20 cellular contexts compared by ENCODE assay signal in the genomic region with DNA sequence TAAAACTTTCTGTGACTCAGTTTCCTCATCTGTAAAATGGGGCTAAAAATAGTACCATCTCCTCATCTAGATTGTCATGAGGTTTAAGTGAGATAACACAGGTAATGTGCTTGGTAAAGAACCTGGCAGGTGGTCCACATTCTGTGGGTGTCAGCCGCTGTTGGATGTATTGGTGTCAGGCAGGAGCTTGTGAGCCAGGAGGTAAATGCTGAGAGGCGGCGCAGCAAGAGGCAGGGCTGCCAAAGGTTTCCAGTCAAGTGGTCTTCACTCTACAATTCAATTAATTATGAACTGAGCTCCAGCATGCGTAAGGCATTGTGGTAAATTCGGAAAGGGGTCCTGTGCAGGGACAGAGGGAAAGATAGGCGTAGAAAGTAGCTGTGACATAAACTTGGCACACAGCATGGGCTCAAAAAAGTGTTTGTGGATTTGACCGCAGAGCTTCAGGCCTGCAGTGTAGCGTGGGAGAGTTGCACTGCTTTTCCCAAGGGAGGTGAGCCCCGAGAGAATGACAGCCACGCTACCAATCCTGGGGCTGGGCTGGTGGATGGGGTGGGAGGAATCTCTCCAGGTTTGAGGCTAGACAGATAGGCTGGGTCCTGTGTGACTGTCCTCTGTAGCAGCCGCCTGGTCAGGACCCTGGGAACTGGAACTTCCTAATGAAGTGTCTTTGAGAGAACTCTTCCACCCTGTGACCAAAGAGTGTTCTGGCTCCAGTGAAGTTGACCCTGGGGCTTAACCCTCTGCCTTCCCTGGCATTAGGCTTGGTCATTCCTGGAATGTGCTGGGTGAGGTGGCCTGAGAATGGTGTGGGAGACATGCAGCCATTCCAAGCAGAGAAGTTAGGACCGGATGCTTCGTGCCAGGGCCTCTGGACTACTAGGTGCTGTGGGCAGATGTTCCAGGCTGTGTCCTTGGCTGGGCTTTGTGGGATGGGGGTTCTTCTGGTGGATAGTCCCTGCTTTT.
A peak's percentile ranks its signal among the peaks of the same experiment; 100 is the strongest.
DNase-seq lines count a peak whose midpoint lies in the region; ATAC-seq, FAIRE-seq and TF ChIP-seq lines count a peak whose summit lies in the region.
"Had no signal": no experiment of that assay in that cellular context is flagged by ENCODE, and none has a peak within 500 bp of the region (broad histone marks: within the 10 kb centered on the region; RNA-seq: fewer than 3 reads in every experiment).

No MANE protein-coding gene starts in this region.

- H3K9me3 ChIP-seq in kidney (ENCODE audit: control insufficient read depth in 1 of 2, low read length in 2 of 2) (no peaks in the 10 kb centered on the region), spleen (no peaks in the 10 kb centered on the region)
- H3K9me3 ChIP-seq: Peyer's patch, suprapubic skin had no signal

- no peak overlapping the region for H3K27ac ChIP-seq in kidney (ENCODE audit: low read depth in 2 of 2, low read length in 2 of 2)
- H3K27ac ChIP-seq in spleen = no peak overlapping the region
- H3K27ac ChIP-seq: Peyer's patch, suprapubic skin had no signal

- FAIRE-seq in bronchial epithelial cell (lab: Jason Lieb, UNC) = peak; percentile 18
- FAIRE-seq in kidney (lab: Jason Lieb, UNC) = no peak
- FAIRE-seq: endometrium, GM18507, HTR-8/SVneo had no signal

- intact Hi-C loops in kidney (cut with DNase I) = no loop called here
- intact Hi-C loops in spleen (cut with DNase I; ENCODE audit: low total_unique reads) = no loop called here

- no peak overlapping the region for H3K4me3 ChIP-seq in bronchial epithelial cell (ENCODE audit: low read depth, low read length)
- no peak overlapping the region for H3K4me3 ChIP-seq in kidney (ENCODE audit: low read length in 2 of 2)
- no peak overlapping the region for H3K4me3 ChIP-seq in spleen
- H3K4me3 ChIP-seq: Peyer's patch, suprapubic skin had no signal

- ATAC-seq in HG03442 (IDR thresholded peaks at IDR 0.05; ENCODE audit: unreplicated experiment) = peak; percentile 57
- ATAC-seq in HG03175 (IDR thresholded peaks at IDR 0.05; ENCODE audit: unreplicated experiment) = no peak
- ATAC-seq: HCT116, left colon, T-helper 17 cell had no signal

- no peak for TF ChIP-seq POLR2A in spleen (IDR thresholded peaks at IDR 0.05)

- H3K4me1 ChIP-seq in kidney (ENCODE audit: control insufficient read depth in 1 of 2, insufficient read depth in 1 of 2, low read depth in 1 of 2, low read length in 2 of 2) (peaks cover 2 to 5% of the 10 kb centered on the region in 2 donors), spleen (no peaks in the 10 kb centered on the region)
- H3K4me1 ChIP-seq: Peyer's patch had no signal

- 73 to 90% (median 84%) methylated on average over 12 to 13 of the region's 13 CpGs for WGBS in spleen, 5 donors

- H3K36me3 ChIP-seq in bronchial epithelial cell (ENCODE audit: control insufficient read depth, insufficient read depth, low read length) (no peaks in the 10 kb centered on the region), kidney (ENCODE audit: control insufficient read depth in 1 of 2, insufficient read depth in 2 of 2, low read length in 2 of 2) (no peaks in the 10 kb centered on the region), spleen (no peaks in the 10 kb centered on the region)
- H3K36me3 ChIP-seq: Peyer's patch, suprapubic skin had no signal

- DNase-seq in bronchial epithelial cell (ENCODE audit: low read depth) (no peak), kidney (peak; percentile 63), spleen (peak; percentile 28), SIG-M5 treated with dmso at 0.1 percent for 504 hours (lab: John Stamatoyannopoulos, UW; ENCODE audit: unreplicated experiment) (no peak), dedifferentiated amniotic fluid mesenchymal stem cell (ENCODE audit: extremely low spot score) (no peak), HK-2 (ENCODE audit: unreplicated experiment) (no peak)
- DNase-seq: activated T-cell treated with anti-CD3 and anti-CD28 coated beads, Interleukin-2, amount 50 U/mL, for 1 hour; CD4-positive, alpha-beta T cell; GDM1; left colon; NCI-H1048; T-helper 17 cell had no signal

- TF ChIP-seq CTCF in bronchial epithelial cell (IDR thresholded peaks at IDR 0.05; ENCODE audit: insufficient read depth, low read length, severe bottlenecking) = no peak
- no peak for TF ChIP-seq CTCF in kidney (IDR thresholded peaks at IDR 0.05; ENCODE audit: borderline replicate concordance, extremely low read depth, insufficient read depth)
- TF ChIP-seq CTCF in spleen (IDR thresholded peaks at IDR 0.05 in 8 of 11, conservative IDR thresholded peaks at IDR 0.05 in 3 of 11) = no peak

- H3K27me3 ChIP-seq in bronchial epithelial cell (ENCODE audit: control insufficient read depth, insufficient read depth, low read length) = peaks cover 7% of the 10 kb centered on the region
- H3K27me3 ChIP-seq in spleen (replicated peaks in 1 of 7) = peaks cover 0 to 68% (median 0%) of the 10 kb centered on the region in 7 donors
- H3K27me3 ChIP-seq: Peyer's patch had no signal

- no peak overlapping the region for H3K9ac ChIP-seq in kidney (ENCODE audit: low read length in 2 of 2)

Comparison
In these comparisons a context has a peak if more than half of its experiments do, and no peak if none do; other contexts are left out.
1. DNase-seq: peak in kidney (single experiment) and spleen (single experiment); none in bronchial epithelial cell (single experiment), SIG-M5 treated with dmso at 0.1 percent for 504 hours (single experiment), dedifferentiated amniotic fluid mesenchymal stem cell (single experiment) and HK-2 (single experiment).